In genomic region chr21:45481977-45482898, GRCh38 we compare ENCODE assay signal across 12 cellular contexts.
DNase-seq lines count a peak whose midpoint lies in the region; ATAC-seq and TF ChIP-seq lines count a peak whose summit lies in the region.
"Had no signal": no experiment of that assay in that cellular context is flagged by ENCODE, and none has a peak within 500 bp of the region (broad histone marks: within the 10 kb centered on the region; RNA-seq: fewer than 3 reads in every experiment).

No MANE protein-coding gene starts in this region.

- H3K27ac Mint-ChIP-seq in T-helper 1 cell treated with Interleukin-12 subunit alpha and Interleukin-12 subunit beta and Interleukin-4 antibody, amounts not matched to agents 30 μg/mL and 1 μg/mL, for 36 hours: peak overlapping the region; percentile 92
- peak overlapping the region; percentile 85 to 93 (median 88) for H3K27ac Mint-ChIP-seq in IgD-negative memory B cell
- peak overlapping the region; percentile 60 for H3K27ac Mint-ChIP-seq in activated naive CD8-positive, alpha-beta T cell treated with anti-CD3 and anti-CD28 coated beads, Interleukin-2, amount 50 U/mL, for 24 hours
- peak overlapping the region; percentile 39 for H3K27ac Mint-ChIP-seq in nephron progenitor cell
- H3K27ac Mint-ChIP-seq in HFFc6: no peak overlapping the region

- H3K4me3 Mint-ChIP-seq in T-helper 1 cell treated with Interleukin-12 subunit alpha and Interleukin-12 subunit beta and Interleukin-4 antibody, amounts not matched to agents 30 μg/mL and 1 μg/mL, for 36 hours: peak overlapping the region; percentile 57
- peak overlapping the region; percentile 69 to 86 (median 80) for H3K4me3 Mint-ChIP-seq in IgD-negative memory B cell
- peak overlapping the region; percentile 50 for H3K4me3 Mint-ChIP-seq in activated naive CD8-positive, alpha-beta T cell treated with anti-CD3 and anti-CD28 coated beads, Interleukin-2, amount 50 U/mL, for 24 hours
- no peak overlapping the region for H3K4me3 Mint-ChIP-seq in nephron progenitor cell
- H3K4me3 Mint-ChIP-seq in HFFc6: no peak overlapping the region

- no peak for TF ChIP-seq CTCF in nephron progenitor cell (IDR thresholded peaks at IDR 0.05)
- TF ChIP-seq CTCF in HFFc6 (IDR thresholded peaks at IDR 0.05): no peak

- ATAC-seq in activated naive CD8-positive, alpha-beta T cell treated with anti-CD3 and anti-CD28 coated beads, Interleukin-2, amount 50 U/mL, for 24 hours: no peak
- ATAC-seq in GM21447 (IDR thresholded peaks at IDR 0.05; ENCODE audit: unreplicated experiment): no peak

- H3K4me1 Mint-ChIP-seq in T-helper 1 cell treated with Interleukin-12 subunit alpha and Interleukin-12 subunit beta and Interleukin-4 antibody, amounts not matched to agents 30 μg/mL and 1 μg/mL, for 36 hours (ENCODE audit: low read depth): peaks cover 25% of the 10 kb centered on the region
- H3K4me1 Mint-ChIP-seq in IgD-negative memory B cell (peaks cover 12 to 24% (median 21%) of the 10 kb centered on the region in 3 donors), nephron progenitor cell (peaks cover 18% of the 10 kb centered on the region), HFFc6 (ENCODE audit: low read depth) (no peaks in the 10 kb centered on the region)
- peaks cover 33% of the 10 kb centered on the region for H3K4me1 Mint-ChIP-seq in activated naive CD8-positive, alpha-beta T cell treated with anti-CD3 and anti-CD28 coated beads, Interleukin-2, amount 50 U/mL, for 24 hours

- H3K36me3 Mint-ChIP-seq in T-helper 1 cell treated with Interleukin-12 subunit alpha and Interleukin-12 subunit beta and Interleukin-4 antibody, amounts not matched to agents 30 μg/mL and 1 μg/mL, for 36 hours (ENCODE audit: low read depth): peaks cover 8% of the 10 kb centered on the region
- H3K36me3 Mint-ChIP-seq in IgD-negative memory B cell (peaks cover 4% of the 10 kb centered on the region), nephron progenitor cell (ENCODE audit: low read depth) (peaks cover 29% of the 10 kb centered on the region), HFFc6 (ENCODE audit: low read depth) (peaks cover 24% of the 10 kb centered on the region)
- no peaks in the 10 kb centered on the region for H3K36me3 Mint-ChIP-seq in activated naive CD8-positive, alpha-beta T cell treated with anti-CD3 and anti-CD28 coated beads, Interleukin-2, amount 50 U/mL, for 24 hours (ENCODE audit: low read depth)

- DNase-seq in T-helper 1 cell (no peak), nephron progenitor cell (no peak), NCI-H82 treated with DMSO at 0.1 percent for 48 hours (lab: John Stamatoyannopoulos, UW; ENCODE audit: unreplicated experiment) (no peak), HFFc6 (no peak)
- DNase-seq in activated naive CD8-positive, alpha-beta T cell treated with anti-CD3 and anti-CD28 coated beads, Interleukin-2, amount 50 U/mL, for 24 hours: no peak
- DNase-seq: activated CD8-positive, alpha-beta memory T cell treated with anti-CD3 and anti-CD28 coated beads, Interleukin-2, amount 50 U/mL, for 4 hours; mesenchymal stem cell; NCI-H1436; NCI-H345 had no signal

- H3K9me3 Mint-ChIP-seq in T-helper 1 cell treated with Interleukin-12 subunit alpha and Interleukin-12 subunit beta and Interleukin-4 antibody, amounts not matched to agents 30 μg/mL and 1 μg/mL, for 36 hours: no peaks in the 10 kb centered on the region
- H3K9me3 Mint-ChIP-seq in IgD-negative memory B cell: no peaks in the 10 kb centered on the region
- H3K9me3 Mint-ChIP-seq in activated naive CD8-positive, alpha-beta T cell treated with anti-CD3 and anti-CD28 coated beads, Interleukin-2, amount 50 U/mL, for 24 hours: no peaks in the 10 kb centered on the region
- no peaks in the 10 kb centered on the region for H3K9me3 Mint-ChIP-seq in nephron progenitor cell
- H3K9me3 Mint-ChIP-seq in HFFc6: no peaks in the 10 kb centered on the region; the same call in 1 of the 2 replicates

- no peaks in the 10 kb centered on the region for H3K27me3 Mint-ChIP-seq in T-helper 1 cell treated with Interleukin-12 subunit alpha and Interleukin-12 subunit beta and Interleukin-4 antibody, amounts not matched to agents 30 μg/mL and 1 μg/mL, for 36 hours (ENCODE audit: low read depth)
- no peaks in the 10 kb centered on the region for H3K27me3 Mint-ChIP-seq in IgD-negative memory B cell
- H3K27me3 Mint-ChIP-seq in activated naive CD8-positive, alpha-beta T cell treated with anti-CD3 and anti-CD28 coated beads, Interleukin-2, amount 50 U/mL, for 24 hours: no peaks in the 10 kb centered on the region
- H3K27me3 Mint-ChIP-seq in nephron progenitor cell (ENCODE audit: low read depth, poor library complexity): no peaks in the 10 kb centered on the region
- H3K27me3 Mint-ChIP-seq in HFFc6 (ENCODE audit: insufficient read depth): peaks cover 2% of the 10 kb centered on the region

Comparison
In these comparisons a context has a peak if more than half of its experiments do, and no peak if none do; other contexts are left out.
1. H3K4me3 Mint-ChIP-seq: peak in T-helper 1 cell treated with Interleukin-12 subunit alpha and Interleukin-12 subunit beta and Interleukin-4 antibody, amounts not matched to agents 30 μg/mL and 1 μg/mL, for 36 hours (single experiment), IgD-negative memory B cell (4 of 4) and activated naive CD8-positive, alpha-beta T cell treated with anti-CD3 and anti-CD28 coated beads, Interleukin-2, amount 50 U/mL, for 24 hours (single experiment); none in nephron progenitor cell (single experiment) and HFFc6 (single experiment).